ENCODE assay signal across 10 cellular contexts in genomic region chr1:8094481-8095241, GRCh38.
DNase-seq lines count a peak whose midpoint lies in the region; ATAC-seq, FAIRE-seq and TF ChIP-seq lines count a peak whose summit lies in the region.
"Had no signal": no experiment of that assay in that cellular context is flagged by ENCODE, and none has a peak within 500 bp of the region (broad histone marks: within the 10 kb centered on the region; RNA-seq: fewer than 3 reads in every experiment).

No MANE protein-coding gene starts in this region.

- H3K4me3 ChIP-seq in AG10803 (ENCODE audit: low read length) (no peak overlapping the region), HEK293 (ENCODE audit: low read depth, low read length) (no peak overlapping the region), bronchial epithelial cell (ENCODE audit: low read depth, low read length) (no peak overlapping the region)

- TF ChIP-seq CTCF in AG10803 (conservative IDR thresholded peaks at IDR 0.05; ENCODE audit: low read length) = no peak
- no peak for TF ChIP-seq CTCF in HEK293 (tag by site-specific recombination; IDR thresholded peaks at IDR 0.05)
- TF ChIP-seq CTCF in bronchial epithelial cell (IDR thresholded peaks at IDR 0.05; ENCODE audit: insufficient read depth, low read length, severe bottlenecking) = no peak

- no peaks in the 10 kb centered on the region for H3K36me3 ChIP-seq in HEK293 (ENCODE audit: control insufficient read depth in 2 of 2, insufficient read depth in 1 of 2, low read length in 2 of 2)
- H3K36me3 ChIP-seq in bronchial epithelial cell (ENCODE audit: control insufficient read depth, insufficient read depth, low read length) = no peaks in the 10 kb centered on the region

- ATAC-seq in GM18498 (IDR thresholded peaks at IDR 0.05; ENCODE audit: unreplicated experiment) (no peak), HG02798 (IDR thresholded peaks at IDR 0.05; ENCODE audit: poor library complexity, unreplicated experiment) (no peak)

- H3K9me3 ChIP-seq in HEK293 (ENCODE audit: control insufficient read depth, insufficient read depth, low read depth, low read length) = no peaks in the 10 kb centered on the region

- POLR2A ChIA-PET in HEK293 (lab: Yijun Ruan, JAX) = no interaction called here

- H3K4me1 ChIP-seq in HEK293 (ENCODE audit: control insufficient read depth, insufficient read depth, low read length) = peaks cover 17% of the 10 kb centered on the region

- CTCF ChIA-PET in HEK293 (lab: Yijun Ruan, JAX) = interaction anchor here (1.0 to 1.2 kb wide), 3 partner anchors 17 to 219 kb away, joined by 3 read pairs; no protein-coding TSS in a partner anchor

- no peak for FAIRE-seq in bronchial epithelial cell (lab: Jason Lieb, UNC)

- DNase-seq in AG10803 (ENCODE audit: low read depth) (peak; percentile 46), bronchial epithelial cell (ENCODE audit: low read depth) (peak; percentile 95), lung microvascular endothelial cell (ENCODE audit: low read depth in 2 of 2) (peak; percentile 83 to 97), NCI-H2107 (lab: John Stamatoyannopoulos, UW) (no peak), NCI-H1694 treated with DMSO at 0.1 percent for 48 hours (lab: John Stamatoyannopoulos, UW) (no peak)
- DNase-seq: caudate nucleus, midbrain had no signal

- no peaks in the 10 kb centered on the region for H3K27me3 ChIP-seq in bronchial epithelial cell (ENCODE audit: control insufficient read depth, insufficient read depth, low read length)

- H3K27ac ChIP-seq in HEK293 (ENCODE audit: extremely low read depth, low read depth, low read length) = no peak overlapping the region

TF ChIP-seq in HEK293, 187 proteins besides CTCF, POLR2A, EP300 and RAD21 (continues in another document):
- TF ChIP-seq ZNF558 (tag by site-specific recombination; IDR thresholded peaks at IDR 0.05) (peak; percentile 62; the same call in 1 of the 2 replicates), PRDM10 (tag by site-specific recombination; IDR thresholded peaks at IDR 0.05) (0 out of 2 replicates have a peak, but pooled peaks have one; percentile 19), KLF10 (tag by site-specific recombination; IDR thresholded peaks at IDR 0.05) (no peak), SP3 (tag by site-specific recombination; IDR thresholded peaks at IDR 0.05) (peak; percentile 10; the same call in 1 of the 2 replicates), ELK4 (IDR thresholded peaks at IDR 0.05; ENCODE audit: borderline replicate concordance, low read depth, low read length) (no peak), ZNF660 (tag by site-specific recombination; IDR thresholded peaks at IDR 0.05) (peak; percentile 79), ZNF639 (tag by site-specific recombination; IDR thresholded peaks at IDR 0.05) (peak; percentile 27; the same call in 1 of the 2 replicates), INSM2 (tag by site-specific recombination; IDR thresholded peaks at IDR 0.05) (peak; percentile 54; the same call in 1 of the 2 replicates), SP7 (tag by site-specific recombination; IDR thresholded peaks at IDR 0.05) (peak; percentile 93), ZEB2 (tag by site-specific recombination; IDR thresholded peaks at IDR 0.05) (peak; percentile 73; the same call in 1 of the 2 replicates), ZNF174 (tag by site-specific recombination; IDR thresholded peaks at IDR 0.05) (no peak), BCL11A (tag by site-specific recombination; IDR thresholded peaks at IDR 0.05; ENCODE audit: low read depth) (peak; percentile 67; the same call in 1 of the 2 replicates), ZNF362 (tag by site-specific recombination; IDR thresholded peaks at IDR 0.05) (peak; percentile 59; the same call in 1 of the 2 replicates), FEZF1 (tag by site-specific recombination; IDR thresholded peaks at IDR 0.05) (peak; percentile 36; the same call in 1 of the 2 replicates), TRIM28 (IDR thresholded peaks at IDR 0.05; ENCODE audit: borderline replicate concordance, low read length) (peak; percentile 51; the same call in 1 of the 2 replicates), ZNF501 (tag by site-specific recombination; IDR thresholded peaks at IDR 0.05) (no peak), ZNF366 (tag by site-specific recombination; conservative IDR thresholded peaks at IDR 0.05) (peak; percentile 68), ZFP69B (tag by site-specific recombination; IDR thresholded peaks at IDR 0.05) (peak; percentile 25; the same call in 1 of the 2 replicates), KLF8 (tag by site-specific recombination; IDR thresholded peaks at IDR 0.05) (0 out of 2 replicates have a peak, but pooled peaks have one; percentile 14), ZNF629 (tag by site-specific recombination; IDR thresholded peaks at IDR 0.05) (peak; percentile 85), ZNF394 (tag by site-specific recombination; IDR thresholded peaks at IDR 0.05; ENCODE audit: borderline replicate concordance) (peak; percentile 34)

Comparison
In these comparisons a context has a peak if more than half of its experiments do, and no peak if none do; other contexts are left out.
1. DNase-seq: peak in AG10803 (single experiment), bronchial epithelial cell (single experiment) and lung microvascular endothelial cell (2 of 2); none in NCI-H2107 (single experiment) and NCI-H1694 treated with DMSO at 0.1 percent for 48 hours (single experiment).